Comparison of ENCODE assay signal across 13 cellular contexts in the genomic region with DNA sequence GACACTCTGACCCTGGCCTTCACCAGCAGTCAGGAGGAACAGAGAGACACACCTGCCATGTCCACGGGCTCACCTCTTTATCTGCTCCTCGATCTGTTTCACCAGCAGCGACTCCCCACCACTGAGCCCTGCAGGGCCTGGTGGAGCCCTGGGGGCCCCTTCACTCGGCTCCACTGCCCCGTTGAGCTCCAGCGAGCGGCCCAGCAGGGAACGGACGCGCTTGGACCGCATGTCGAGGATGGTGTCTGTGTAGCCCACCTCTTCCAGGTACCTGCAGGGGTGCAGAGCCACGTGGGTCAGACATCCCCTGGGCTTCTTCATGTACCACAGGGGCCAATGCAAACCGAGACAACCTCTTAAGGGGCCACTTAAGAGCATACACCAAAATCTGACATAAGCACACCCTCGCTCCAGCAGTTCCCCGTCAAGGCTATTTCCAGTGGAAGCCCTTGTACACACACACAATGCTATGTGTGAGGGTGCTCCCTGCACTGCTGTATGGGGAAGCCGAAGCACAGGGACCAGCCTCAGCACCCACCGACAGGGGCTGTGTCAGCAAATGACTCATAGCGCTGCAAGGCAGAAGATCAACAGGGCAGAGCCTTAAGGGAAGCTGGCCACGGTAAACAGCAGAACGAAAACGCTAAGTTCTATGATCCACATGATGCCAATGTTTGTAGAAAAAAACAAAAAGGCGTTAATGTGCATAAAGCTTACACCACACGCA. TPM values are rescaled to one million over a fixed set of nuclear protein-coding genes. Genes with fewer than 3 reads are reported as not detected.
DNase-seq lines count a peak whose midpoint lies in the region; ATAC-seq and TF ChIP-seq lines count a peak whose summit lies in the region.
"Had no signal": no experiment of that assay in that cellular context is flagged by ENCODE, and none has a peak within 500 bp of the region (broad histone marks: within the 10 kb centered on the region; RNA-seq: fewer than 3 reads in every experiment).

No MANE protein-coding gene starts in this region.

- ATAC-seq in Right ventricle myocardium inferior (peak; percentile 39), GM19023 (IDR thresholded peaks at IDR 0.05; ENCODE audit: unreplicated experiment) (no peak)
- ATAC-seq: psoas muscle had no signal

- TF ChIP-seq CTCF in right atrium auricular region (IDR thresholded peaks at IDR 0.05) (no peak), astrocyte of the spinal cord (IDR thresholded peaks at IDR 0.05; ENCODE audit: low read depth, low read length) (peak; percentile 9)

- H3K36me3 ChIP-seq in right atrium auricular region (peaks cover 75% of the 10 kb centered on the region), SJCRH30 (peaks cover 65% of the 10 kb centered on the region)

- peaks cover 0 to 46% of the 10 kb centered on the region in 2 donors for H3K4me1 ChIP-seq in right atrium auricular region
- no peaks in the 10 kb centered on the region for H3K4me1 ChIP-seq in SJCRH30

- intact Hi-C loops in Right ventricle myocardium inferior (cut with DNase I): no loop called here

- H3K27ac ChIP-seq in right atrium auricular region (no peak overlapping the region), SJCRH30 (no peak overlapping the region)
- H3K27ac ChIP-seq: psoas muscle had no signal

- H3K9me3 ChIP-seq in right atrium auricular region (no peaks in the 10 kb centered on the region), SJCRH30 (replicated peaks) (no peaks in the 10 kb centered on the region)
- H3K9me3 ChIP-seq: psoas muscle had no signal

- in situ Hi-C loops in astrocyte of the spinal cord (cut with HindIII; ENCODE audit: low sequenced_read_pairs): no loop called here

- no peak overlapping the region for H3K4me3 ChIP-seq in right atrium auricular region
- H3K4me3 ChIP-seq in astrocyte of the spinal cord (ENCODE audit: low read depth, low read length): no peak overlapping the region
- H3K4me3 ChIP-seq in SJCRH30: no peak overlapping the region
- H3K4me3 ChIP-seq: psoas muscle had no signal

- DNase-seq in Right ventricle myocardium inferior (ENCODE audit: missing footprints): peak; percentile 79
- no peak for DNase-seq in right atrium auricular region (ENCODE audit: low spot score)
- DNase-seq in astrocyte of the spinal cord (ENCODE audit: low read depth, low spot score): peak; percentile 71
- DNase-seq in iris pigment epithelial cell (ENCODE audit: low read depth): peak; percentile 84
- no peak for DNase-seq in NCI-H2227 treated with DMSO at 0.1 percent for 48 hours (lab: John Stamatoyannopoulos, UW)
- no peak for DNase-seq in SJCRH30
- no peak for DNase-seq in effector CD8-positive, alpha-beta T cell (lab: John Stamatoyannopoulos, UW)
- DNase-seq: activated naive CD8-positive, alpha-beta T cell treated with anti-CD3 and anti-CD28 coated beads, Interleukin-2, amount 50 U/mL, for 24 hours; midbrain; NCI-H1105; T-helper 2 cell had no signal

- no peaks in the 10 kb centered on the region for H3K27me3 ChIP-seq in right atrium auricular region
- no peaks in the 10 kb centered on the region for H3K27me3 ChIP-seq in SJCRH30

RNA-seq across cellular contexts. Expression of a gene that starts 12.7 kb away (rescaled TPM):
- total RNA-seq in Right ventricle myocardium inferior (16.2 TPM), right atrium auricular region (10 to 100 TPM; 20.3 to 23.8 TPM)
- 15.6 and 17.8 TPM in 2 replicates for total RNA-seq in SJCRH30 (2014; rRNA removed; shearing (Covaris generic))

RNA-seq across cellular contexts. Expression of a gene that starts 13.1 kb away (rescaled TPM):
- total RNA-seq in Right ventricle myocardium inferior: 51.4 TPM
- total RNA-seq in right atrium auricular region: 10 to 100 TPM; 46.6 to 65.4 TPM
- 75.3 and 80.6 TPM in 2 replicates for total RNA-seq in SJCRH30 (2014; rRNA removed; shearing (Covaris generic))

RNA-seq across cellular contexts. Expression of a gene that starts 16.2 kb away (rescaled TPM):
- 9.6 TPM for total RNA-seq in Right ventricle myocardium inferior
- 10 to 100 TPM in 1 of 2 donors, 1 to 10 TPM in 1; 8.6 to 19.2 TPM for total RNA-seq in right atrium auricular region
- total RNA-seq in SJCRH30 (2014; rRNA removed; shearing (Covaris generic)): 7.7 and 7.8 TPM in 2 replicates

RNA-seq across cellular contexts. Expression of a gene that starts 55.3 kb away (rescaled TPM):
- 10.1 TPM for total RNA-seq in Right ventricle myocardium inferior
- 10 to 100 TPM; 21.2 to 42.6 TPM for total RNA-seq in right atrium auricular region
- 66.3 and 71.6 TPM in 2 replicates for total RNA-seq in SJCRH30 (2014; rRNA removed; shearing (Covaris generic))

Comparison
In these comparisons a context has a peak if more than half of its experiments do, and no peak if none do; other contexts are left out.
1. DNase-seq: peak in Right ventricle myocardium inferior (single experiment), astrocyte of the spinal cord (single experiment) and iris pigment epithelial cell (single experiment); none in right atrium auricular region (single experiment), NCI-H2227 treated with DMSO at 0.1 percent for 48 hours (single experiment), SJCRH30 (0 of 2) and effector CD8-positive, alpha-beta T cell (single experiment).